22 cellular contexts compared by ENCODE assay signal in genomic region chr15:76954744-76955143, GRCh38. TPM values are rescaled to one million over a fixed set of nuclear protein-coding genes. Genes with fewer than 3 reads are reported as not detected.
DNase-seq lines count a peak whose midpoint lies in the region; ATAC-seq and TF ChIP-seq lines count a peak whose summit lies in the region.
"Had no signal": no experiment of that assay in that cellular context is flagged by ENCODE, and none has a peak within 500 bp of the region (broad histone marks: within the 10 kb centered on the region; RNA-seq: fewer than 3 reads in every experiment).

No MANE protein-coding gene starts in this region.

- no peak overlapping the region for H2AFZ ChIP-seq in GM23338

- ATAC-seq in GM23338, result no peak
- no peak for ATAC-seq in HG02840 (IDR thresholded peaks at IDR 0.05; ENCODE audit: low FRiP score, unreplicated experiment)
- ATAC-seq in HG03342 (IDR thresholded peaks at IDR 0.05; ENCODE audit: unreplicated experiment), result no peak
- no peak for ATAC-seq in activated naive CD8-positive, alpha-beta T cell treated with anti-CD3 and anti-CD28 coated beads, Interleukin-2, amount 50 U/mL, for 24 hours
- ATAC-seq: heart left ventricle had no signal

- DNase-seq in GM23338 (ENCODE audit: low spot score) (no peak), NCI-H1436 treated with DMSO at 0.1 percent for 48 hours (lab: John Stamatoyannopoulos, UW) (peak; percentile 42), neural crest cell (ENCODE audit: low read depth, low spot score) (no peak)
- no peak for DNase-seq in activated CD4-positive, CD25-positive, alpha-beta regulatory T cell (lab: John Stamatoyannopoulos, UW)
- no peak for DNase-seq in activated naive CD8-positive, alpha-beta T cell treated with anti-CD3 and anti-CD28 coated beads, Interleukin-2, amount 50 U/mL, for 24 hours
- DNase-seq: esophagus squamous epithelium, heart left ventricle, immature natural killer cell, mesendoderm, MV-4-11, NCI-H524, T-helper 2 cell had no signal

- H3K4me1 ChIP-seq in GM23338 (ENCODE audit: insufficient read depth), result peaks cover 12% of the 10 kb centered on the region
- H3K4me1 ChIP-seq: esophagus squamous epithelium, heart left ventricle, prostate gland had no signal

- peaks cover 4% of the 10 kb centered on the region; the same call in 1 of the 2 replicates for H3K36me3 ChIP-seq in GM23338 (ENCODE audit: insufficient read depth)
- H3K36me3 ChIP-seq: prostate gland, thoracic aorta had no signal

- no peaks in the 10 kb centered on the region for H3K9me3 Mint-ChIP-seq in GM23338
- H3K9me3 Mint-ChIP-seq in neural crest cell, result no peaks in the 10 kb centered on the region
- no peaks in the 10 kb centered on the region for H3K9me3 Mint-ChIP-seq in activated naive CD8-positive, alpha-beta T cell treated with anti-CD3 and anti-CD28 coated beads, Interleukin-2, amount 50 U/mL, for 24 hours
- H3K9me3 Mint-ChIP-seq: activated T-helper 1 cell treated with anti-CD3 and anti-CD28 coated beads, Interleukin-12 subunit alpha, Interleukin-12 subunit beta, Interleukin-2, Interleukin-4 antibody, amounts not matched to agents 30 ng/mL and 10 ng/mL and 1 ng/mL, durations not matched to agents 14 hours and 24 hours and 36 hours; immature natural killer cell; nephron had no signal

- no peaks in the 10 kb centered on the region for H3F3A ChIP-seq in GM23338 (replicated peaks; ENCODE audit: low read depth)

- TF ChIP-seq CTCF in GM23338 (conservative IDR thresholded peaks at IDR 0.05; ENCODE audit: low read depth in 2 of 2) (no peak), neural crest cell (conservative IDR thresholded peaks at IDR 0.05) (no peak)

- H3K27me3 Mint-ChIP-seq in GM23338 (ENCODE audit: insufficient read depth, low read depth, poor library complexity) (peaks cover 2% of the 10 kb centered on the region), neural crest cell (ENCODE audit: low read depth) (no peaks in the 10 kb centered on the region)
- H3K27me3 Mint-ChIP-seq in activated naive CD8-positive, alpha-beta T cell treated with anti-CD3 and anti-CD28 coated beads, Interleukin-2, amount 50 U/mL, for 24 hours, result no peaks in the 10 kb centered on the region
- H3K27me3 Mint-ChIP-seq: activated naive CD8-positive, alpha-beta T cell; B cell had no signal

- H3K4me3 Mint-ChIP-seq in GM23338 (no peak overlapping the region), neural crest cell (no peak overlapping the region)
- no peak overlapping the region for H3K4me3 Mint-ChIP-seq in activated naive CD8-positive, alpha-beta T cell treated with anti-CD3 and anti-CD28 coated beads, Interleukin-2, amount 50 U/mL, for 24 hours
- H3K4me3 Mint-ChIP-seq: activated naive CD8-positive, alpha-beta T cell; activated T-helper 1 cell treated with anti-CD3 and anti-CD28 coated beads, Interleukin-12 subunit alpha, Interleukin-12 subunit beta, Interleukin-2, Interleukin-4 antibody, amounts not matched to agents 30 ng/mL and 10 ng/mL and 1 ng/mL, durations not matched to agents 14 hours and 24 hours and 36 hours; B cell; immature natural killer cell; nephron had no signal

- no peak overlapping the region; the same call in 1 of the 2 replicates for H3K27ac Mint-ChIP-seq in GM23338
- H3K27ac Mint-ChIP-seq in neural crest cell (ENCODE audit: unreplicated experiment), result peak overlapping the region; percentile 65
- no peak overlapping the region for H3K27ac Mint-ChIP-seq in activated naive CD8-positive, alpha-beta T cell treated with anti-CD3 and anti-CD28 coated beads, Interleukin-2, amount 50 U/mL, for 24 hours
- H3K27ac Mint-ChIP-seq: activated naive CD8-positive, alpha-beta T cell; activated T-helper 1 cell treated with anti-CD3 and anti-CD28 coated beads, Interleukin-12 subunit alpha, Interleukin-12 subunit beta, Interleukin-2, Interleukin-4 antibody, amounts not matched to agents 30 ng/mL and 10 ng/mL and 1 ng/mL, durations not matched to agents 14 hours and 24 hours and 36 hours; B cell; immature natural killer cell; nephron had no signal

- H3K4me2 ChIP-seq in GM23338, result no peak overlapping the region

- H3K79me2 ChIP-seq in GM23338 (replicated peaks; ENCODE audit: insufficient read depth), result no peaks in the 10 kb centered on the region

- H4K20me1 ChIP-seq in GM23338 (replicated peaks; ENCODE audit: insufficient read depth), result 0 out of 2 replicates have a peak, but pooled peaks cover 7% of the 10 kb centered on the region

- no peaks in the 10 kb centered on the region for H3K9me2 ChIP-seq in GM23338 (ENCODE audit: insufficient read depth)

- no peaks in the 10 kb centered on the region for H3K27me3 ChIP-seq in GM23338 (ENCODE audit: insufficient read depth)
- H3K27me3 ChIP-seq: esophagus squamous epithelium, heart left ventricle had no signal

- H3K4me1 Mint-ChIP-seq in GM23338 (peaks cover 4% of the 10 kb centered on the region; the same call in 1 of the 3 replicates), neural crest cell (peaks cover 18% of the 10 kb centered on the region)
- H3K4me1 Mint-ChIP-seq in activated naive CD8-positive, alpha-beta T cell treated with anti-CD3 and anti-CD28 coated beads, Interleukin-2, amount 50 U/mL, for 24 hours, result peaks cover 6% of the 10 kb centered on the region
- H3K4me1 Mint-ChIP-seq: B cell, nephron had no signal

- H3K4me3 ChIP-seq in GM23338, result no peak overlapping the region
- H3K4me3 ChIP-seq: esophagus squamous epithelium, heart left ventricle, prostate gland, thoracic aorta had no signal

- H3K27ac ChIP-seq in GM23338 (ENCODE audit: low read depth) (peak overlapping the region; percentile 65; the same call in 1 of the 2 replicates), cingulate gyrus (ENCODE audit: low read depth, low read length) (peak overlapping the region; percentile 69)
- H3K27ac ChIP-seq: esophagus squamous epithelium, heart left ventricle, prostate gland, thoracic aorta had no signal

- peaks cover 12% of the 10 kb centered on the region for H3K36me3 Mint-ChIP-seq in GM23338 (ENCODE audit: low read depth)
- no peaks in the 10 kb centered on the region for H3K36me3 Mint-ChIP-seq in neural crest cell (ENCODE audit: low read depth)
- H3K36me3 Mint-ChIP-seq in activated naive CD8-positive, alpha-beta T cell treated with anti-CD3 and anti-CD28 coated beads, Interleukin-2, amount 50 U/mL, for 24 hours (ENCODE audit: low read depth), result peaks cover 6% of the 10 kb centered on the region

RNA-seq across cellular contexts. Expression of gene RCN2, which starts 23.2 kb away (rescaled TPM):
- 170 and 201 TPM in 2 replicates for total RNA-seq in GM23338 (2014; rRNA removed; shearing (Covaris generic))
- polyA plus RNA-seq in GM23338 (2016; fragmentation: Nextera tagmentation; extraction: Ambion mirVana), result 303 and 327 TPM in 2 replicates
- total RNA-seq in neural crest cell, result 159 and 161 TPM in 2 replicates

RNA-seq across cellular contexts. Expression of gene PSTPIP1, which starts 40.2 kb away (rescaled TPM):
- total RNA-seq in GM23338 (2014; rRNA removed; shearing (Covaris generic)), result 0.19 and 0.80 TPM in 2 replicates
- 3.7 TPM in 2 replicates for polyA plus RNA-seq in GM23338 (2016; fragmentation: Nextera tagmentation; extraction: Ambion mirVana)
- 0.84 and 1.5 TPM in 2 replicates for total RNA-seq in neural crest cell
- total RNA-seq: bronchial epithelial cell had no signal

RNA-seq across cellular contexts. Expression of gene SCAPER, which starts 49.6 kb away (rescaled TPM):
- 9.1 and 15.0 TPM in 2 replicates for total RNA-seq in GM23338 (2014; rRNA removed; shearing (Covaris generic))
- 10.9 and 17.6 TPM in 2 replicates for polyA plus RNA-seq in GM23338 (2016; fragmentation: Nextera tagmentation; extraction: Ambion mirVana)
- 15.3 and 18.4 TPM in 2 replicates for total RNA-seq in neural crest cell
